ENCODE assay signal across 15 cellular contexts in the genomic region with DNA sequence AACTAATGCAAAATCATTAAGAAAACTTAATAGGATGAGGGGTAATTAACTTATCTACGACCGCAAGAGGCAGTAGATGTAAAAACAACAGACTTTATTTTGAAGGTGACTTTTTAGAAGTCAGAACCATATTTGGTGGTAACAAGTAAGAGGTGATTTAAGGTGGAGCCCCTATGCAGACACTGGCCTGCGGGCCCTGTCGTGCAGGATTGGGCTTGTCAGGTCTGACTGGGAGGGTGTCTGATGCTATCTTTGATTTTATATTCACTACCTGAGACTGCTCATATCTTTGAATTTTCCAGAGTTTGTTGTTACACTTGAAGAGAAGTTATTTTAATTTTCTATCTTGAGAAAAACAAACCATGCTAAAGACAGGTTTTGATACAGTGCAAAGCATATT. TPM values are rescaled to one million over a fixed set of nuclear protein-coding genes. Genes with fewer than 3 reads are reported as not detected.
DNase-seq lines count a peak whose midpoint lies in the region; ATAC-seq and TF ChIP-seq lines count a peak whose summit lies in the region.
"Had no signal": no experiment of that assay in that cellular context is flagged by ENCODE, and none has a peak within 500 bp of the region (broad histone marks: within the 10 kb centered on the region; RNA-seq: fewer than 3 reads in every experiment).

No MANE protein-coding gene starts in this region.

- peak overlapping the region; percentile 51 for H3K9ac ChIP-seq in parathyroid adenoma

- H3K4me2 ChIP-seq in parathyroid adenoma (ENCODE audit: low read length): peak overlapping the region; percentile 44
- H3K4me2 ChIP-seq: GM23338 had no signal

- H3K36me3 ChIP-seq in esophagus squamous epithelium (peaks cover 4 to 62% (median 10%) of the 10 kb centered on the region in 3 donors), parathyroid adenoma (ENCODE audit: control insufficient read depth, insufficient read depth, low read length) (no peaks in the 10 kb centered on the region)

- H3K27me3 Mint-ChIP-seq in natural killer cell (ENCODE audit: low read depth in 2 of 2) (no peaks in the 10 kb centered on the region), progenitor cell of endocrine pancreas (no peaks in the 10 kb centered on the region)
- H3K27me3 Mint-ChIP-seq in natural killer cell treated with Interleukin-12 subunit alpha and Interleukin-12 subunit beta and Interleukin-15 and Interleukin-18, amount 100 ng/mL, for 72 hours: no peaks in the 10 kb centered on the region
- no peaks in the 10 kb centered on the region for H3K27me3 Mint-ChIP-seq in activated CD4-positive, alpha-beta memory T cell treated with anti-CD3 and anti-CD28 coated beads, Interleukin-2, amount 10 ng/mL, durations not matched to agents 7 days and 5 days
- H3K27me3 Mint-ChIP-seq: B cell; CD4-positive, alpha-beta memory T cell had no signal

- no peak overlapping the region for H3K4me3 ChIP-seq in esophagus squamous epithelium
- H3K4me3 ChIP-seq in parathyroid adenoma (ENCODE audit: low read depth, low read length): peak overlapping the region; percentile 43
- H3K4me3 ChIP-seq: GM23338 had no signal

- CTCF ChIA-PET in activated CD4-positive, alpha-beta memory T cell treated with anti-CD3 and anti-CD28 coated beads, Interleukin-2, amount 10 ng/mL, durations not matched to agents 7 days and 5 days (lab: Charles Lee): no interaction called here

- no peaks in the 10 kb centered on the region for H3K9me3 ChIP-seq in esophagus squamous epithelium
- no peaks in the 10 kb centered on the region for H3K9me3 ChIP-seq in parathyroid adenoma (ENCODE audit: control insufficient read depth, low read length)

- H3K4me1 ChIP-seq in esophagus squamous epithelium: peaks cover 0 to 34% (median 0%) of the 10 kb centered on the region in 3 donors
- H3K4me1 ChIP-seq in parathyroid adenoma: peaks cover 37% of the 10 kb centered on the region

- WGBS in esophagus squamous epithelium, 2 donors: 33 to 54% methylated on average over 4 of the region's 4 CpGs

- no peak for DNase-seq in natural killer cell
- DNase-seq in natural killer cell treated with Interleukin-12 subunit alpha and Interleukin-12 subunit beta and Interleukin-15 and Interleukin-18, amount 100 ng/mL, for 72 hours (ENCODE audit: low spot score): no peak
- DNase-seq in esophagus squamous epithelium (lab: John Stamatoyannopoulos, UW): no peak
- no peak for DNase-seq in omental fat pad (ENCODE audit: low spot score)
- no peak for DNase-seq in progenitor cell of endocrine pancreas (ENCODE audit: low spot score, unreplicated experiment)
- no peak for DNase-seq in activated CD4-positive, alpha-beta memory T cell treated with anti-CD3 and anti-CD28 coated beads, Interleukin-2, amount 10 ng/mL, durations not matched to agents 7 days and 5 days
- DNase-seq: C1 segment of cervical spinal cord; CD4-positive, alpha-beta memory T cell; DMS153; DMS79 treated with DMSO at 0.1 percent for 48 hours; EL; H7 had no signal

- H2AFZ ChIP-seq in parathyroid adenoma: peak overlapping the region; percentile 63
- H2AFZ ChIP-seq: GM23338 had no signal

- ATAC-seq in natural killer cell (no peak), omental fat pad (ENCODE audit: low FRiP score) (no peak)
- no peak for ATAC-seq in natural killer cell treated with Interleukin-12 subunit alpha and Interleukin-12 subunit beta and Interleukin-15 and Interleukin-18, amount 100 ng/mL, for 72 hours
- ATAC-seq: GM23338 had no signal

- intact Hi-C loops in natural killer cell (cut with micrococcal nuclease) (no loop called here), esophagus squamous epithelium (cut with DNase I) (no loop called here)

- POLR2A ChIA-PET in activated CD4-positive, alpha-beta memory T cell treated with anti-CD3 and anti-CD28 coated beads, Interleukin-2, amount 10 ng/mL, durations not matched to agents 7 days and 5 days (lab: Charles Lee): no interaction called here

- H3K36me3 Mint-ChIP-seq in natural killer cell (peaks cover 5% of the 10 kb centered on the region), progenitor cell of endocrine pancreas (ENCODE audit: insufficient read depth) (peaks cover 22% of the 10 kb centered on the region)
- H3K36me3 Mint-ChIP-seq in natural killer cell treated with Interleukin-12 subunit alpha and Interleukin-12 subunit beta and Interleukin-15 and Interleukin-18, amount 100 ng/mL, for 72 hours: peaks cover 6% of the 10 kb centered on the region
- peaks cover 61% of the 10 kb centered on the region for H3K36me3 Mint-ChIP-seq in activated CD4-positive, alpha-beta memory T cell treated with anti-CD3 and anti-CD28 coated beads, Interleukin-2, amount 10 ng/mL, durations not matched to agents 7 days and 5 days (ENCODE audit: low read depth)

- no peak for TF ChIP-seq POLR2A in esophagus squamous epithelium (IDR thresholded peaks at IDR 0.05)

- H3K4me3 Mint-ChIP-seq in natural killer cell: no peak overlapping the region
- no peak overlapping the region for H3K4me3 Mint-ChIP-seq in natural killer cell treated with Interleukin-12 subunit alpha and Interleukin-12 subunit beta and Interleukin-15 and Interleukin-18, amount 100 ng/mL, for 72 hours
- no peak overlapping the region for H3K4me3 Mint-ChIP-seq in progenitor cell of endocrine pancreas (ENCODE audit: low read depth)
- H3K4me3 Mint-ChIP-seq in activated CD4-positive, alpha-beta memory T cell treated with anti-CD3 and anti-CD28 coated beads, Interleukin-2, amount 10 ng/mL, durations not matched to agents 7 days and 5 days: no peak overlapping the region
- H3K4me3 Mint-ChIP-seq: B cell; CD4-positive, alpha-beta memory T cell; GM23338 had no signal

- H3K27me3 ChIP-seq in esophagus squamous epithelium (no peaks in the 10 kb centered on the region), parathyroid adenoma (ENCODE audit: control insufficient read depth, insufficient read depth, low read length) (no peaks in the 10 kb centered on the region)

- H3K79me2 ChIP-seq in parathyroid adenoma: no peaks in the 10 kb centered on the region

- H3K4me1 Mint-ChIP-seq in natural killer cell: peaks cover 31 to 67% of the 10 kb centered on the region in 2 donors
- peaks cover 7 to 31% of the 10 kb centered on the region in 2 donors for H3K4me1 Mint-ChIP-seq in natural killer cell treated with Interleukin-12 subunit alpha and Interleukin-12 subunit beta and Interleukin-15 and Interleukin-18, amount 100 ng/mL, for 72 hours (ENCODE audit: low read depth in 2 of 2)
- peaks cover 2% of the 10 kb centered on the region for H3K4me1 Mint-ChIP-seq in progenitor cell of endocrine pancreas (ENCODE audit: low read depth)
- H3K4me1 Mint-ChIP-seq in activated CD4-positive, alpha-beta memory T cell treated with anti-CD3 and anti-CD28 coated beads, Interleukin-2, amount 10 ng/mL, durations not matched to agents 7 days and 5 days: peaks cover 5% of the 10 kb centered on the region
- H3K4me1 Mint-ChIP-seq: B cell; CD4-positive, alpha-beta memory T cell had no signal

- H3K27ac Mint-ChIP-seq in natural killer cell (peak overlapping the region; percentile 75 to 82), progenitor cell of endocrine pancreas (no peak overlapping the region)
- peak overlapping the region in 1 of 2 donors; percentile 8 for H3K27ac Mint-ChIP-seq in natural killer cell treated with Interleukin-12 subunit alpha and Interleukin-12 subunit beta and Interleukin-15 and Interleukin-18, amount 100 ng/mL, for 72 hours
- no peak overlapping the region for H3K27ac Mint-ChIP-seq in activated CD4-positive, alpha-beta memory T cell treated with anti-CD3 and anti-CD28 coated beads, Interleukin-2, amount 10 ng/mL, durations not matched to agents 7 days and 5 days
- H3K27ac Mint-ChIP-seq: B cell, GM23338 had no signal

- H3K27ac ChIP-seq in esophagus squamous epithelium (peak overlapping the region in 3 of 4 donors; percentile 2 to 53 (median 27)), parathyroid adenoma (peak overlapping the region; percentile 98)

- H3K9me3 Mint-ChIP-seq in natural killer cell (no peaks in the 10 kb centered on the region), progenitor cell of endocrine pancreas (ENCODE audit: low read depth) (no peaks in the 10 kb centered on the region)
- H3K9me3 Mint-ChIP-seq in natural killer cell treated with Interleukin-12 subunit alpha and Interleukin-12 subunit beta and Interleukin-15 and Interleukin-18, amount 100 ng/mL, for 72 hours: no peaks in the 10 kb centered on the region
- no peaks in the 10 kb centered on the region for H3K9me3 Mint-ChIP-seq in activated CD4-positive, alpha-beta memory T cell treated with anti-CD3 and anti-CD28 coated beads, Interleukin-2, amount 10 ng/mL, durations not matched to agents 7 days and 5 days
- H3K9me3 Mint-ChIP-seq: CD4-positive, alpha-beta memory T cell; GM23338 had no signal

- TF ChIP-seq CTCF in natural killer cell (IDR thresholded peaks at IDR 0.05) (no peak), esophagus squamous epithelium (IDR thresholded peaks at IDR 0.05) (no peak), parathyroid adenoma (IDR thresholded peaks at IDR 0.05) (peak; percentile 40), omental fat pad (IDR thresholded peaks at IDR 0.05) (no peak), progenitor cell of endocrine pancreas (IDR thresholded peaks at IDR 0.05; ENCODE audit: unreplicated experiment) (no peak)

RNA-seq across cellular contexts. Expression of gene SCLY, which starts 29.1 kb away (rescaled TPM):
- total RNA-seq in natural killer cell (10 to 100 TPM; 16.3 to 24.6 (median 20.1) TPM), esophagus squamous epithelium (10 to 100 TPM in 2 of 4 donors, 1 to 10 TPM in 2; 3.0 to 14.0 (median 11.4) TPM), omental fat pad (10 to 100 TPM in 3 of 4 donors, 1 to 10 TPM in 1; 7.3 to 15.8 (median 12.5) TPM), progenitor cell of endocrine pancreas (49.2 and 55.1 TPM in 2 replicates)
- total RNA-seq in natural killer cell treated with Interleukin-12 subunit alpha and Interleukin-12 subunit beta and Interleukin-15 and Interleukin-18, amount 100 ng/mL, for 72 hours: 10 to 100 TPM; 46.5 to 99.5 TPM
- total RNA-seq in activated CD4-positive, alpha-beta memory T cell treated with anti-CD3 and anti-CD28 coated beads, Interleukin-2, amount 10 ng/mL, durations not matched to agents 7 days and 5 days: 10 to 100 TPM; 22.0 to 22.6 TPM

Comparison
In these comparisons a context has a peak if more than half of its experiments do, and no peak if none do; other contexts are left out.
1. H3K27ac Mint-ChIP-seq: peak in natural killer cell (2 of 2); none in progenitor cell of endocrine pancreas (single experiment) and activated CD4-positive, alpha-beta memory T cell treated with anti-CD3 and anti-CD28 coated beads, Interleukin-2, amount 10 ng/mL, durations not matched to agents 7 days and 5 days (single experiment).